In the genomic region with DNA sequence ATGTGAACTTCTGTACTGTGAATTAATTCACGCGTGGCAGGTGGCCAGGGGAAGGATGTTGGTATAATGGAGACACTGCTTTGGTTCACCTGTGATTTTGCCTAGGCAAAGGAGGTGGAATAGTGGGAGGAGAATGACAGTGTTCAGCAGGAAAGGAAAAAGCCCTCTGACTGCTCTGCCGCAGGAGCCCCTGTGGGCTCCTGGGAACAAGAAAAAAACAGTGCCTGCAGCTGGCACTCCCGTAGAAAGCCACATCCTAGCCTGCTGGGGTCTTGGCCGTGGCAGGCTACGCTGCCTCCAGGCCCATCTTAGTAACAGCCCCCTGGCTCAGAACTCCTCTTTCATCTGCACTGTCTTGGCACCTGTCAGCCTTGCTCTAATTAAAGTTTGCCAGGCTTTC, we compare ENCODE assay signal across 2 cellular contexts.
TF ChIP-seq lines count a peak whose summit lies in the region.

No MANE protein-coding gene starts in this region.

TF ChIP-seq in HEK293, 187 proteins besides CTCF, POLR2A, EP300 and RAD21:
- TF ChIP-seq ZNF600 (tag by site-specific recombination; IDR thresholded peaks at IDR 0.05) (peak; percentile 72), ZXDB (tag by site-specific recombination; IDR thresholded peaks at IDR 0.05) (no peak), ZNF26 (tag by site-specific recombination; IDR thresholded peaks at IDR 0.05) (no peak), ZNF433 (tag by site-specific recombination; IDR thresholded peaks at IDR 0.05; ENCODE audit: low read depth) (no peak), ZNF138 (tag by site-specific recombination; IDR thresholded peaks at IDR 0.05; ENCODE audit: borderline replicate concordance) (no peak), ZNF785 (tag by site-specific recombination; IDR thresholded peaks at IDR 0.05) (no peak), PRDM4 (tag by site-specific recombination; IDR thresholded peaks at IDR 0.05) (no peak)

TF ChIP-seq in GM12878, 131 proteins besides CTCF, POLR2A, EP300 and RAD21:
- TF ChIP-seq PRDM15 (CRISPR knock-in tag; IDR thresholded peaks at IDR 0.05) (no peak), RCOR1 (conservative IDR thresholded peaks at IDR 0.05; ENCODE audit: low read depth, low read length) (no peak), CHD4 (IDR thresholded peaks at IDR 0.05) (no peak), SMAD1 (IDR thresholded peaks at IDR 0.05; ENCODE audit: low read depth, partially characterized antibody) (no peak), SIN3A (IDR thresholded peaks at IDR 0.05; ENCODE audit: low read depth, low read length) (no peak), ZSCAN29 (IDR thresholded peaks at IDR 0.05) (no peak), SMAD5 (IDR thresholded peaks at IDR 0.05; ENCODE audit: low read depth) (no peak), YBX1 (IDR thresholded peaks at IDR 0.05) (no peak), SREBF2 (IDR thresholded peaks at IDR 0.05; ENCODE audit: low read length) (no peak), DPF2 (IDR thresholded peaks at IDR 0.05) (no peak), IRF4 (IDR thresholded peaks at IDR 0.05; ENCODE audit: low read depth, low read length) (no peak), TCF12 (IDR thresholded peaks at IDR 0.05; ENCODE audit: low read depth, low read length) (no peak), RUNX3 (IDR thresholded peaks at IDR 0.05; ENCODE audit: low read length) (no peak), ZNF24 (IDR thresholded peaks at IDR 0.05) (no peak), MYC (IDR thresholded peaks at IDR 0.05; ENCODE audit: insufficient read depth, insufficient read length, insufficient replicate concordance, low read length, severe bottlenecking) (no peak), ZBTB11 (CRISPR knock-in tag; IDR thresholded peaks at IDR 0.05) (no peak), RELB (IDR thresholded peaks at IDR 0.05; ENCODE audit: low read depth) (no peak)
- TF ChIP-seq, protein P1, sequence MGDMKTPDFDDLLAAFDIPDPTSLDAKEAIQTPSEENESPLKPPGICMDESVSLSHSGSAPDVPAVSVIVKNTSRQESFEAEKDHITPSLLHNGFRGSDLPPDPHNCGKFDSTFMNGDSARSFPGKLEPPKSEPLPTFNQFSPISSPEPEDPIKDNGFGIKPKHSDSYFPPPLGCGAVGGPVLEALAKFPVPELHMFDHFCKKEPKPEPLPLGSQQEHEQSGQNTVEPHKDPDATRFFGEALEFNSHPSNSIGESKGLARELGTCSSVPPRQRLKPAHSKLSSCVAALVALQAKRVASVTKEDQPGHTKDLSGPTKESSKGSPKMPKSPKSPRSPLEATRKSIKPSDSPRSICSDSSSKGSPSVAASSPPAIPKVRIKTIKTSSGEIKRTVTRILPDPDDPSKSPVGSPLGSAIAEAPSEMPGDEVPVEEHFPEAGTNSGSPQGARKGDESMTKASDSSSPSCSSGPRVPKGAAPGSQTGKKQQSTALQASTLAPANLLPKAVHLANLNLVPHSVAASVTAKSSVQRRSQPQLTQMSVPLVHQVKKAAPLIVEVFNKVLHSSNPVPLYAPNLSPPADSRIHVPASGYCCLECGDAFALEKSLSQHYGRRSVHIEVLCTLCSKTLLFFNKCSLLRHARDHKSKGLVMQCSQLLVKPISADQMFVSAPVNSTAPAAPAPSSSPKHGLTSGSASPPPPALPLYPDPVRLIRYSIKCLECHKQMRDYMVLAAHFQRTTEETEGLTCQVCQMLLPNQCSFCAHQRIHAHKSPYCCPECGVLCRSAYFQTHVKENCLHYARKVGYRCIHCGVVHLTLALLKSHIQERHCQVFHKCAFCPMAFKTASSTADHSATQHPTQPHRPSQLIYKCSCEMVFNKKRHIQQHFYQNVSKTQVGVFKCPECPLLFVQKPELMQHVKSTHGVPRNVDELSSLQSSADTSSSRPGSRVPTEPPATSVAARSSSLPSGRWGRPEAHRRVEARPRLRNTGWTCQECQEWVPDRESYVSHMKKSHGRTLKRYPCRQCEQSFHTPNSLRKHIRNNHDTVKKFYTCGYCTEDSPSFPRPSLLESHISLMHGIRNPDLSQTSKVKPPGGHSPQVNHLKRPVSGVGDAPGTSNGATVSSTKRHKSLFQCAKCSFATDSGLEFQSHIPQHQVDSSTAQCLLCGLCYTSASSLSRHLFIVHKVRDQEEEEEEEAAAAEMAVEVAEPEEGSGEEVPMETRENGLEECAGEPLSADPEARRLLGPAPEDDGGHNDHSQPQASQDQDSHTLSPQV (IDR thresholded peaks at IDR 0.05), result no peak
- TF ChIP-seq, protein P2, sequence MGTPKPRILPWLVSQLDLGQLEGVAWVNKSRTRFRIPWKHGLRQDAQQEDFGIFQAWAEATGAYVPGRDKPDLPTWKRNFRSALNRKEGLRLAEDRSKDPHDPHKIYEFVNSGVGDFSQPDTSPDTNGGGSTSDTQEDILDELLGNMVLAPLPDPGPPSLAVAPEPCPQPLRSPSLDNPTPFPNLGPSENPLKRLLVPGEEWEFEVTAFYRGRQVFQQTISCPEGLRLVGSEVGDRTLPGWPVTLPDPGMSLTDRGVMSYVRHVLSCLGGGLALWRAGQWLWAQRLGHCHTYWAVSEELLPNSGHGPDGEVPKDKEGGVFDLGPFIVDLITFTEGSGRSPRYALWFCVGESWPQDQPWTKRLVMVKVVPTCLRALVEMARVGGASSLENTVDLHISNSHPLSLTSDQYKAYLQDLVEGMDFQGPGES (IDR thresholded peaks at IDR 0.05), result no peak
- TF ChIP-seq, protein P3, sequence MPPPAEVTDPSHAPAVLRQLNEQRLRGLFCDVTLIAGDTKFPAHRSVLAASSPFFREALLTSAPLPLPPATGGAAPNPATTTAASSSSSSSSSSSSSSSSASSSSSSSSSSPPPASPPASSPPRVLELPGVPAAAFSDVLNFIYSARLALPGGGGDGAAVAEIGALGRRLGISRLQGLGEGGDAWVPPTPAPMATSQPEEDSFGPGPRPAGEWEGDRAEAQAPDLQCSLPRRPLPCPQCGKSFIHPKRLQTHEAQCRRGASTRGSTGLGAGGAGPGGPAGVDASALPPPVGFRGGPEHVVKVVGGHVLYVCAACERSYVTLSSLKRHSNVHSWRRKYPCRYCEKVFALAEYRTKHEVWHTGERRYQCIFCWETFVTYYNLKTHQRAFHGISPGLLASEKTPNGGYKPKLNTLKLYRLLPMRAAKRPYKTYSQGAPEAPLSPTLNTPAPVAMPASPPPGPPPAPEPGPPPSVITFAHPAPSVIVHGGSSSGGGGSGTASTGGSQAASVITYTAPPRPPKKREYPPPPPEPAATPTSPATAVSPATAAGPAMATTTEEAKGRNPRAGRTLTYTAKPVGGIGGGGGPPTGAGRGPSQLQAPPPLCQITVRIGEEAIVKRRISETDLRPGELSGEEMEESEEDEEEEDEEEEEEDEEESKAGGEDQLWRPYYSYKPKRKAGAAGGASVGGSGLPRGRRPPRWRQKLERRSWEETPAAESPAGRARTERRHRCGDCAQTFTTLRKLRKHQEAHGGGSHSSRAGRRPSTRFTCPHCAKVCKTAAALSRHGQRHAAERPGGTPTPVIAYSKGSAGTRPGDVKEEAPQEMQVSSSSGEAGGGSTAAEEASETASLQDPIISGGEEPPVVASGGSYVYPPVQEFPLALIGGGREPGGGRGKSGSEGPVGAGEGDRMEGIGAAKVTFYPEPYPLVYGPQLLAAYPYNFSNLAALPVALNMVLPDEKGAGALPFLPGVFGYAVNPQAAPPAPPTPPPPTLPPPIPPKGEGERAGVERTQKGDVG (CRISPR knock-in tag; IDR thresholded peaks at IDR 0.05), result no peak
TF ChIP-seq in GM12878: peak in this region for 0.
